Comparison of ENCODE assay signal across 24 cellular contexts in the genomic region with DNA sequence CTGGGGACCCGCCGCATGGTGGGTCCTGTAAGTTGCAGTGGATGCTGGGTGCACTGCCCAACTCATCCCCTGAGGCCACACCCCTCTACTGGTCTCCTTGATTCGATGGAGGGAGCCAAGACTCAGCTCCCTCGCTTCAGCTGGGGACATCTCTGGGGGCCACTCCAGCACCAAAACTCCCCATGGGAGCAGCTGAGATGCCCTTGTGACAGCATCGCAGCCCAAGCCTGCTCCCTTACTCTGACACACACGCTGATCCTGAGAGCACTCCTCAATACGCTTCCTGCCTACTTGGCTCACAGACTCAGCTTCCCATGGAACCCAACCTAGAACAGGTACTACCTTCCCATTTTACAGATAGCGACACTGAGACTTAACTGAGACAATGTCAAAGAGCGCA.
"Had no signal": no experiment of that assay in that cellular context is flagged by ENCODE, and none has a peak within 500 bp of the region (broad histone marks: within the 10 kb centered on the region; RNA-seq: fewer than 3 reads in every experiment).

No MANE protein-coding gene starts in this region.

- H3K9me3 ChIP-seq: ascending aorta, heart left ventricle, mucosa of descending colon, ovary, tibial nerve had no signal

- H3K4me3 Mint-ChIP-seq: activated B cell treated with CpG ODN at 0.5 μM for 24 hours; activated naive CD4-positive, alpha-beta T cell treated with anti-CD3 and anti-CD28 coated beads, Interleukin-2, amount 10 ng/mL, durations not matched to agents 7 days and 5 days; activated naive CD8-positive, alpha-beta T cell treated with anti-CD3 and anti-CD28 coated beads, Interleukin-2, amount 10 ng/mL, durations not matched to agents 7 days and 5 days; brain; immature natural killer cell; natural killer cell treated with Interleukin-12 subunit alpha and Interleukin-12 subunit beta and Interleukin-15 and Interleukin-18, amount 100 ng/mL, for 72 hours; T-helper 2 cell treated with Interferon-gamma antibody and Interleukin-4, amounts not matched to agents 5 μg/mL and 100 μg/mL, for 36 hours had no signal

- H3K36me3 Mint-ChIP-seq: activated naive CD4-positive, alpha-beta T cell treated with anti-CD3 and anti-CD28 coated beads, Interleukin-2, amount 10 ng/mL, durations not matched to agents 7 days and 5 days; activated naive CD8-positive, alpha-beta T cell treated with anti-CD3 and anti-CD28 coated beads, Interleukin-2, amount 10 ng/mL, durations not matched to agents 7 days and 5 days; brain; natural killer cell treated with Interleukin-12 subunit alpha and Interleukin-12 subunit beta and Interleukin-15 and Interleukin-18, amount 100 ng/mL, for 72 hours had no signal

- H3K36me3 ChIP-seq: cardiac muscle cell, ovary had no signal

- DNase-seq: activated B cell treated with CpG ODN at 0.5 μM for 24 hours; activated CD4-positive, alpha-beta T cell treated with anti-CD3 and anti-CD28 coated beads for 4 hours; activated CD4-positive, alpha-beta T cell treated with anti-CD3 and anti-CD28 coated beads, Interleukin-2, amount 50 U/mL, for 48 hours; activated gamma-delta T cell; activated naive CD4-positive, alpha-beta T cell treated with anti-CD3 and anti-CD28 coated beads, Interleukin-2, amount 10 ng/mL, durations not matched to agents 7 days and 5 days; activated naive CD8-positive, alpha-beta T cell treated with anti-CD3 and anti-CD28 coated beads, Interleukin-2, amount 10 ng/mL, durations not matched to agents 7 days and 5 days; cortex of kidney; foreskin fibroblast; heart left ventricle; hypothalamus; immature natural killer cell; mesendoderm; mucosa of descending colon; stimulated activated naive CD4-positive, alpha-beta T cell treated with Interleukin-2 at 50 U/mL for 16 hours; T-helper 1 cell had no signal

- H3K27ac Mint-ChIP-seq: activated B cell treated with CpG ODN at 0.5 μM for 24 hours; activated naive CD4-positive, alpha-beta T cell treated with anti-CD3 and anti-CD28 coated beads, Interleukin-2, amount 10 ng/mL, durations not matched to agents 7 days and 5 days; activated naive CD8-positive, alpha-beta T cell treated with anti-CD3 and anti-CD28 coated beads, Interleukin-2, amount 10 ng/mL, durations not matched to agents 7 days and 5 days; brain; immature natural killer cell; natural killer cell treated with Interleukin-12 subunit alpha and Interleukin-12 subunit beta and Interleukin-15 and Interleukin-18, amount 100 ng/mL, for 72 hours; progenitor cell of endocrine pancreas; T-helper 2 cell treated with Interferon-gamma antibody and Interleukin-4, amounts not matched to agents 5 μg/mL and 100 μg/mL, for 36 hours had no signal

- H3K4me3 ChIP-seq: ascending aorta, cardiac muscle cell, heart left ventricle, lung, mucosa of descending colon, ovary, tibial nerve had no signal

- H3K27ac ChIP-seq: ascending aorta, ovary, tibial nerve had no signal

- H3K27me3 ChIP-seq: ascending aorta, cardiac muscle cell, heart left ventricle, ovary, tibial nerve had no signal

- H3K4me1 Mint-ChIP-seq: activated B cell treated with CpG ODN at 0.5 μM for 24 hours; activated naive CD4-positive, alpha-beta T cell treated with anti-CD3 and anti-CD28 coated beads, Interleukin-2, amount 10 ng/mL, durations not matched to agents 7 days and 5 days; activated naive CD8-positive, alpha-beta T cell treated with anti-CD3 and anti-CD28 coated beads, Interleukin-2, amount 10 ng/mL, durations not matched to agents 7 days and 5 days; immature natural killer cell had no signal

- H3K9me3 Mint-ChIP-seq: activated B cell treated with CpG ODN at 0.5 μM for 24 hours; activated naive CD4-positive, alpha-beta T cell treated with anti-CD3 and anti-CD28 coated beads, Interleukin-2, amount 10 ng/mL, durations not matched to agents 7 days and 5 days; activated naive CD8-positive, alpha-beta T cell treated with anti-CD3 and anti-CD28 coated beads, Interleukin-2, amount 10 ng/mL, durations not matched to agents 7 days and 5 days; brain; immature natural killer cell; natural killer cell treated with Interleukin-12 subunit alpha and Interleukin-12 subunit beta and Interleukin-15 and Interleukin-18, amount 100 ng/mL, for 72 hours; T-helper 2 cell treated with Interferon-gamma antibody and Interleukin-4, amounts not matched to agents 5 μg/mL and 100 μg/mL, for 36 hours had no signal

- H3K27me3 Mint-ChIP-seq: activated B cell treated with CpG ODN at 0.5 μM for 24 hours; activated naive CD4-positive, alpha-beta T cell treated with anti-CD3 and anti-CD28 coated beads, Interleukin-2, amount 10 ng/mL, durations not matched to agents 7 days and 5 days; activated naive CD8-positive, alpha-beta T cell treated with anti-CD3 and anti-CD28 coated beads, Interleukin-2, amount 10 ng/mL, durations not matched to agents 7 days and 5 days; brain; natural killer cell treated with Interleukin-12 subunit alpha and Interleukin-12 subunit beta and Interleukin-15 and Interleukin-18, amount 100 ng/mL, for 72 hours; progenitor cell of endocrine pancreas had no signal

- H3K4me1 ChIP-seq: ascending aorta, tibial nerve had no signal
